In the genomic region with DNA sequence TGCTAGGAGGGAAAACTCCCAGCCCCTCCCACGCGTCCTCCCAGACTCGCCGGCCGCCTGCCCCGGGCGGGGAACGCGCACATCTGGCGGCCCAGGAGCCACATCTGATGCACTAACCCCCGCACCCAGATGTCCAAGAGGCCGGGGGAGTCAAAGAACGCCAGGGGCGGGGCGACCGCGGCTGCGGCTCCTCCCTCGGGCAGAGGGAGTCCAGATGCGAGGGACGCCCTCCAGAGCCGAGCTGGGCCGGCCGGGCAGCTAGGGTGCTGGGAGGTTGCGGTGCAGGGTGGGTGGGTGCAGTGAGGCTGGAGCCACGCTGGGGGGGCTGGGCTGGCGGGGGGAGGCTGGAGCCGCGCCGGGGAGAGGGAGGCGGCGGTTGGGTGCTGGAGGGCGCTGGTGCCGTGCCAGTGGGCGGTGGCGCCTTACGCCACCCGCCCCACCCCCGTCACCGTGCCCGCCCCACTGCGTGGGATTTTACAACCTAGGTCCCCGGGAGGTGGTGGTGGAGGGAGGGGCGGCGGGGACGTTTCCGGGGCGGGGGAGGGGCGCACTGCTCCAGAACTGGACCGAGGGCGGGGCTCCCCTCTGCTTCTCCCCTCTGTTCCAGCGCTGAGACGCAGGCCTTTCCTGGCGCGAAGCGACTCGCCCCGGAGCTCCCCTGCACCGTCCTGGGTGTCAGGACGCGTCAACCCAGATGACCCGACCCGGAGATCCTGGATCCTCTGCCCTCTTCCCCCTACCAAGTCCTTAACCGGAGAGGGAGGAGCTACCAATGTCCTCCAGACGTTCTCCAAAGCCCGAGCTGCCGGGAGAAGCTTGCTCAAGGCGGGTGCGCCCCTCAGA, we compare ENCODE assay signal across 8 cellular contexts.
A peak's percentile ranks its signal among the peaks of the same experiment; 100 is the strongest.
DNase-seq lines count a peak whose midpoint lies in the region; ATAC-seq and TF ChIP-seq lines count a peak whose summit lies in the region.

No MANE protein-coding gene starts in this region.

- peaks cover 6% of the 10 kb centered on the region for H3K27me3 Mint-ChIP-seq in GM23338 (ENCODE audit: insufficient read depth, low read depth, poor library complexity)

- no peaks in the 10 kb centered on the region for H3K9me3 Mint-ChIP-seq in GM23338

- H2BK5ac ChIP-seq in neuronal stem cell (ENCODE audit: low read length), result peak overlapping the region; percentile 80

- H3K23ac ChIP-seq in neuronal stem cell (ENCODE audit: low read depth, low read length, poor library complexity), result peak overlapping the region; percentile 94

- H3K9me3 ChIP-seq in Karpas-422 (ENCODE audit: low read length), result no peaks in the 10 kb centered on the region
- no peaks in the 10 kb centered on the region for H3K9me3 ChIP-seq in neuronal stem cell (replicated peaks in 1 of 2; ENCODE audit: control insufficient read depth in 2 of 2, insufficient read depth in 1 of 2, low read depth in 1 of 2, low read length in 2 of 2)

- ATAC-seq in GM23338, result peak; percentile 80

- H3K4me1 ChIP-seq in GM23338 (ENCODE audit: insufficient read depth), result peaks cover 25% of the 10 kb centered on the region
- peaks cover 42% of the 10 kb centered on the region for H3K4me1 ChIP-seq in Karpas-422 (ENCODE audit: low read length)
- H3K4me1 ChIP-seq in neuronal stem cell (ENCODE audit: control insufficient read depth in 2 of 2, insufficient read depth in 1 of 2, low read depth in 1 of 2, low read length in 2 of 2), result peaks cover 9 to 14% of the 10 kb centered on the region in 2 donors

- H3F3A ChIP-seq in GM23338 (replicated peaks; ENCODE audit: low read depth), result no peaks in the 10 kb centered on the region; the same call in 1 of the 2 replicates

- H3K4me3 ChIP-seq in GM23338, result peak overlapping the region; percentile 57
- peak overlapping the region; percentile 77 for H3K4me3 ChIP-seq in Karpas-422 (ENCODE audit: low read length)
- H3K4me3 ChIP-seq in neuronal stem cell (ENCODE audit: low read length in 2 of 2), result peak overlapping the region; percentile 80 to 90

- TF ChIP-seq CTCF in GM23338 (conservative IDR thresholded peaks at IDR 0.05; ENCODE audit: low read depth in 2 of 2), result peak in 1 of 2 experiments; percentile 13; a peak in 1 of 4 replicates

- no peaks in the 10 kb centered on the region for H3K9me2 ChIP-seq in GM23338 (ENCODE audit: insufficient read depth)
- H3K9me2 ChIP-seq in Karpas-422 (replicated peaks; ENCODE audit: insufficient read depth, low read length), result no peaks in the 10 kb centered on the region

- H2AFZ ChIP-seq in GM23338, result peak overlapping the region; percentile 14; the same call in 1 of the 2 replicates
- H2AFZ ChIP-seq in Karpas-422 (ENCODE audit: low read length), result peak overlapping the region; percentile 87
- peak overlapping the region; percentile 99 for H2AFZ ChIP-seq in neuronal stem cell (ENCODE audit: low read length)

- H2BK120ac ChIP-seq in neuronal stem cell (ENCODE audit: low read depth, low read length), result no peak overlapping the region

- H4K8ac ChIP-seq in neuronal stem cell (ENCODE audit: low read depth, low read length), result no peak overlapping the region

- peak overlapping the region; percentile 48 for H2BK12ac ChIP-seq in neuronal stem cell (ENCODE audit: low read length)

- H3K14ac ChIP-seq in neuronal stem cell (ENCODE audit: low read length), result no peak overlapping the region

- H4K91ac ChIP-seq in neuronal stem cell (ENCODE audit: low read depth, low read length, poor library complexity), result no peak overlapping the region

- H3K18ac ChIP-seq in neuronal stem cell (ENCODE audit: low read length), result peak overlapping the region; percentile 92

- no peaks in the 10 kb centered on the region for H3K79me1 ChIP-seq in neuronal stem cell (ENCODE audit: low read depth, low read length)

- no CpG with 5 or more reads among the region's 69 CpGs for WGBS in neuronal stem cell (ENCODE audit: extremely low coverage in 2 of 2, insufficient read length in 2 of 2, insufficient replicate concordance in 1 of 2), 2 donors

- H3K4me2 ChIP-seq in GM23338 (peak overlapping the region; percentile 79), Karpas-422 (ENCODE audit: low read depth, low read length, poor library complexity, severe bottlenecking) (peak overlapping the region; percentile 77), neuronal stem cell (ENCODE audit: insufficient read depth, low read length, poor library complexity, severe bottlenecking) (peak overlapping the region; percentile 82)

- H2BK15ac ChIP-seq in neuronal stem cell (ENCODE audit: low read length), result peak overlapping the region; percentile 1

- H3K27ac Mint-ChIP-seq in GM23338, result peak overlapping the region; percentile 96

- H3K79me2 ChIP-seq in GM23338 (replicated peaks; ENCODE audit: insufficient read depth) (no peaks in the 10 kb centered on the region), Karpas-422 (ENCODE audit: low read length) (no peaks in the 10 kb centered on the region)

- peak overlapping the region; percentile 87 for H3K4me3 Mint-ChIP-seq in GM23338

- DNase-seq in ELF-1 (ENCODE audit: low read depth, low spot score) (peak; percentile 97), GM23338 (ENCODE audit: low spot score) (peak; percentile 91), Karpas-422 (peak; percentile 82), SHP77 (lab: John Stamatoyannopoulos, UW) (peak; percentile 90 to 95), foreskin melanocyte (peak; percentile 80), neuronal stem cell (ENCODE audit: low spot score) (peak; percentile 73), stromal cell of bone marrow (ENCODE audit: low read depth) (peak; percentile 80)
- peak; percentile 51 for DNase-seq in activated gamma-delta T cell treated with anti-CD3 and anti-CD28 coated beads, Interleukin-2, amount 50 U/mL, for 16 hours (ENCODE audit: low read depth)

- H3K27me3 ChIP-seq in GM23338 (ENCODE audit: insufficient read depth) (no peaks in the 10 kb centered on the region), Karpas-422 (ENCODE audit: low read length) (no peaks in the 10 kb centered on the region), neuronal stem cell (ENCODE audit: control insufficient read depth in 3 of 3, insufficient read depth in 3 of 3, low read depth in 1 of 3, low read length in 3 of 3) (peaks cover 0 to 2% (median 0%) of the 10 kb centered on the region in 3 experiments)

- H3K9ac ChIP-seq in Karpas-422 (ENCODE audit: low read length) (peak overlapping the region; percentile 70), neuronal stem cell (ENCODE audit: low read depth, low read length, poor library complexity) (peak overlapping the region; percentile 63)

- no peak overlapping the region for H2AK5ac ChIP-seq in neuronal stem cell (ENCODE audit: low read depth, low read length)

- H3K36me3 ChIP-seq in GM23338 (ENCODE audit: insufficient read depth), result no peaks in the 10 kb centered on the region
- H3K36me3 ChIP-seq in Karpas-422 (ENCODE audit: insufficient read depth, low read length), result no peaks in the 10 kb centered on the region
- H3K36me3 ChIP-seq in neuronal stem cell (replicated peaks in 1 of 2; ENCODE audit: control insufficient read depth in 2 of 2, insufficient read depth in 2 of 2, low read length in 2 of 2), result no peaks in the 10 kb centered on the region

- H4K20me1 ChIP-seq in GM23338 (replicated peaks; ENCODE audit: insufficient read depth) (no peaks in the 10 kb centered on the region), Karpas-422 (ENCODE audit: insufficient read depth, low read depth, low read length) (no peaks in the 10 kb centered on the region; the same call in 1 of the 2 replicates)

- no peak overlapping the region for H3K4ac ChIP-seq in neuronal stem cell (ENCODE audit: low read length)

- H3K27ac ChIP-seq in GM23338 (ENCODE audit: low read depth) (peak overlapping the region; percentile 100), Karpas-422 (ENCODE audit: low read length) (peak overlapping the region; percentile 90), neuronal stem cell (replicated peaks; ENCODE audit: low read length) (peak overlapping the region; percentile 86)

- H3K36me3 Mint-ChIP-seq in GM23338 (ENCODE audit: low read depth), result no peaks in the 10 kb centered on the region

- H3K4me1 Mint-ChIP-seq in GM23338, result peaks cover 56% of the 10 kb centered on the region

TF ChIP-seq in GM23338, 12 proteins besides CTCF, POLR2A, EP300 and RAD21:
- TF ChIP-seq ZNF331 (CRISPR knock-in tag; IDR thresholded peaks at IDR 0.05; ENCODE audit: low read depth), result no peak
- TF ChIP-seq POLR2AphosphoS5 (IDR thresholded peaks at IDR 0.05; ENCODE audit: low read depth), result peak; percentile 57

Comparison
In these comparisons a context has a peak if more than half of its experiments do, and no peak if none do; other contexts are left out.
1. Peak in every context shown above with its lines: DNase-seq, ATAC-seq, H3K4me3 ChIP-seq and H3K27ac ChIP-seq.
2. H2AFZ ChIP-seq: peak in every context shown above with its lines; median percentile 99 in neuronal stem cell; 87 in Karpas-422; 14 in GM23338.